ENCODE assay signal across 21 cellular contexts in genomic region chr16:25390761-25391160, GRCh38.
"Had no signal": no experiment of that assay in that cellular context is flagged by ENCODE, and none has a peak within 500 bp of the region (broad histone marks: within the 10 kb centered on the region; RNA-seq: fewer than 3 reads in every experiment).

No MANE protein-coding gene starts in this region.

- DNase-seq: activated CD4-positive, alpha-beta T cell treated with anti-CD3 and anti-CD28 coated beads, Interleukin-2, amount 50 U/mL, for 4 hours; activated CD4-positive, CD25-positive, alpha-beta regulatory T cell; activated naive CD8-positive, alpha-beta T cell treated with anti-CD3 and anti-CD28 coated beads for 36 hours; activated T-cell treated with anti-CD3 and anti-CD28 coated beads, Interleukin-2, amount 50 U/mL, for 72 hours; cerebellar nuclear complex; KG1; MM.1S; NCI-H1105; NCI-H1436; NCI-H1694 treated with DMSO at 0.1 percent for 48 hours; NCI-H2029 treated with DMSO at 0.1 percent for 48 hours; NCI-H345; NCI-H510A; NCI-H526 treated with DMSO at 0.1 percent for 48 hours; NCI-H82; OCI-M1; Right ventricle myocardium superior; SJCRH30; SK-N-SH; T-helper 1 cell had no signal

- H3K36me3 Mint-ChIP-seq: activated naive CD8-positive, alpha-beta T cell treated with anti-CD3 and anti-CD28 coated beads for 36 hours; IgD-negative memory B cell had no signal

- H3K4me1 Mint-ChIP-seq: activated naive CD8-positive, alpha-beta T cell treated with anti-CD3 and anti-CD28 coated beads for 36 hours; IgD-negative memory B cell had no signal

- H3K27ac Mint-ChIP-seq: activated naive CD8-positive, alpha-beta T cell treated with anti-CD3 and anti-CD28 coated beads for 36 hours; activated T-cell treated with anti-CD3 and anti-CD28 coated beads, Interleukin-2, amount 50 U/mL, for 72 hours; IgD-negative memory B cell had no signal

- H3K4me3 Mint-ChIP-seq: activated naive CD8-positive, alpha-beta T cell treated with anti-CD3 and anti-CD28 coated beads for 36 hours; activated T-cell treated with anti-CD3 and anti-CD28 coated beads, Interleukin-2, amount 50 U/mL, for 72 hours; IgD-negative memory B cell had no signal
